In the genomic region with DNA sequence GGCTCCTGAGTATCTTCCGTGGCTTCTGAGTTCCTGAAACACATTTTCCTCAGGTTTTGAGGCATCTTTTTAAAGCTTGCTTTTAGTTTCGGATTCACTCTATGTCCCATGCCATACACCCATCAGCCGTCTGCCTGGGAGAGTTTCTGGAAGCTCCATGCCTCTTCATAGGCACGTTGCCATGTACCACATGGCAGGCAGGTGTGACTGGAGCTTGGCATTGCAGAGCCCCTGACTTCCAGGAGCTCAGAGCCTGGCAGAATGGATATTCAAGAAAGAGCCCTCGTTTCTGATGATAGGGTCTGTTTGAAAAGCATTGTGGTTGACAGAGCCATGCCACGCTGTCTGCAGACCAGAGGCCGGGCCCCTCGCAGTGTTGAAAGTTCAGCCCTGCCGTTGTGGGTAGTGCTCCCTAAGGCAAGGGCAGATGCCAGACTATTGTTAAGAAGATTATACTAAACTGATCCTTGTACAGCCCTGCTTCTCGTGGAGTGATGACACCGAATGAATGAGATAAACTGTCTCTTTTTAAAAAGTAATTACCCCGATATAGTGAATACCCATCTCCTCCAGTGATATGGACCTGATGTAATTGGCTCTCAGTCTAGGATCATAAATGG, we compare ENCODE assay signal across 14 cellular contexts.
"Had no signal": no experiment of that assay in that cellular context is flagged by ENCODE, and none has a peak within 500 bp of the region (broad histone marks: within the 10 kb centered on the region; RNA-seq: fewer than 3 reads in every experiment).

No MANE protein-coding gene starts in this region.

- H3K27me3 ChIP-seq: body of pancreas, pancreas, testis, upper lobe of right lung had no signal

- DNase-seq: activated naive CD4-positive, alpha-beta T cell treated with anti-CD3 and anti-CD28 coated beads, Interleukin-2, amount 50 U/mL, for 16 hours; amniotic stem cell; body of pancreas; erythroblast; foreskin fibroblast; head of caudate nucleus; islet precursor cell; left ventricle myocardium inferior; mesenchymal stem cell; pancreas; stimulated activated CD4-positive, alpha-beta T cell treated with anti-CD3 and anti-CD28 coated beads, Interleukin-4, amount 100 ng/mL, for 24 hours; testis; upper lobe of right lung had no signal

- H3K36me3 ChIP-seq: pancreas, upper lobe of right lung had no signal

- H3K4me1 ChIP-seq: testis had no signal

- H3K9me3 ChIP-seq: body of pancreas, pancreas, testis, upper lobe of right lung had no signal

- H3K27ac ChIP-seq: body of pancreas, left ventricle myocardium inferior, pancreas, testis, upper lobe of right lung had no signal

- ATAC-seq: activated CD4-positive, CD25-positive, alpha-beta regulatory T cell treated with anti-CD3 and anti-CD28 coated beads, Interleukin-2, amount 50 U/mL, for 24 hours; body of pancreas; pancreas; upper lobe of right lung had no signal

- H3K4me3 ChIP-seq: body of pancreas, left ventricle myocardium inferior, pancreas, testis, upper lobe of right lung had no signal
